In the genomic region with DNA sequence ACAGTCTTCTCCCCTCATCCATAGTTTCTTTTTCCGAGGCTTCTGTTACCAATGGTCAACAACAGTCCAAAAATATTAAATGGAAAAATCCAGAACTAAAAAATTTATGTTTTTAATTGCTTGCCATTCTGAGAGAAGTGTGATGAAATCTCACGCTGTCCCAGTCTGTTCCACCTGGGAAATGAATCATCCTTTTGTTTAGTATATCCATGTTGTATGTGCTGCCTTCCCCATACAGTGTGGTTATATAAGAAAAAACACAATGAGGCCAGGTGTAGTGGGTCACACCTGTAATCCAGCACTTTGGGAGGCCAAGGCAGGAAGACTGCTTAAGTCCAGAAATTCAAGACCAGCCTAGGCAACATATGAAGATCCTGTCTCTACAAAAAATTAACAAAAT, we compare ENCODE assay signal across 27 cellular contexts.
"Had no signal": no experiment of that assay in that cellular context is flagged by ENCODE, and none has a peak within 500 bp of the region (broad histone marks: within the 10 kb centered on the region; RNA-seq: fewer than 3 reads in every experiment).

No MANE protein-coding gene starts in this region.

- DNase-seq: activated CD4-positive, alpha-beta T cell treated with anti-CD3 and anti-CD28 coated beads, Interleukin-2, amount 50 U/mL, for 1 hour; activated CD4-positive, CD25-positive, alpha-beta regulatory T cell treated with anti-CD3 and anti-CD28 coated beads, Interleukin-2, amount 50 U/mL, for 72 hours; activated CD8-positive, alpha-beta T cell treated with anti-CD3 and anti-CD28 coated beads for 36 hours; activated naive CD4-positive, alpha-beta T cell treated with Interleukin-2 at 50 U/mL for 16 hours; activated naive CD8-positive, alpha-beta T cell treated with anti-CD3 and anti-CD28 coated beads for 36 hours; activated T-cell treated with anti-CD3 and anti-CD28 coated beads for 4 hours; activated T-cell treated with anti-CD3 and anti-CD28 coated beads, Interleukin-2, amount 50 U/mL, for 72 hours; adrenal gland; brain microvascular endothelial cell; central memory CD4-positive, alpha-beta T cell; endodermal cell; foreskin melanocyte; left ventricle myocardium superior; stimulated activated CD4-positive, alpha-beta T cell treated with anti-CD3 and anti-CD28 coated beads, Interleukin-12 subunit alpha, Interleukin-12 subunit beta, amount 100 ng/mL, for 4 hours; stimulated activated CD4-positive, alpha-beta T cell treated with anti-CD3 and anti-CD28 coated beads, Interleukin-4, amount 100 ng/mL, for 1 hour; stimulated activated naive CD8-positive, alpha-beta T cell treated with anti-CD3 and anti-CD28 coated beads, Interleukin-15, Interleukin-2, amounts not matched to agents 100 U/mL and 50 U/mL, for 24 hours; SW 1271; T-helper 17 cell; T1000; testis; transverse colon had no signal

- H3K27ac Mint-ChIP-seq: activated CD8-positive, alpha-beta T cell treated with anti-CD3 and anti-CD28 coated beads for 36 hours; activated naive CD8-positive, alpha-beta T cell treated with anti-CD3 and anti-CD28 coated beads for 36 hours; activated T-cell treated with anti-CD3 and anti-CD28 coated beads, Interleukin-2, amount 50 U/mL, for 72 hours; endodermal cell; T-helper 17 cell had no signal

- H3K36me3 Mint-ChIP-seq: activated naive CD8-positive, alpha-beta T cell treated with anti-CD3 and anti-CD28 coated beads for 36 hours had no signal

- H3K27me3 ChIP-seq: adrenal gland, brain microvascular endothelial cell, testis had no signal

- H3K36me3 ChIP-seq: adrenal gland, brain microvascular endothelial cell, neutrophil, transverse colon had no signal

- FAIRE-seq: astrocyte, islet of Langerhans had no signal

- ATAC-seq: activated CD8-positive, alpha-beta T cell treated with anti-CD3 and anti-CD28 coated beads for 36 hours; activated T-cell treated with anti-CD3 and anti-CD28 coated beads, Interleukin-2, amount 50 U/mL, for 72 hours; left ventricle myocardium superior; sciatic nerve; stimulated activated naive CD8-positive, alpha-beta T cell treated with anti-CD3 and anti-CD28 coated beads, Interleukin-15, Interleukin-2, amounts not matched to agents 100 U/mL and 50 U/mL, for 24 hours; T-helper 17 cell had no signal

- H3K4me1 ChIP-seq: adrenal gland, testis had no signal

- H3K9me3 Mint-ChIP-seq: activated CD8-positive, alpha-beta T cell treated with anti-CD3 and anti-CD28 coated beads for 36 hours; activated naive CD8-positive, alpha-beta T cell treated with anti-CD3 and anti-CD28 coated beads for 36 hours; activated T-cell treated with anti-CD3 and anti-CD28 coated beads, Interleukin-2, amount 50 U/mL, for 72 hours; endodermal cell; nephron had no signal

- H3K4me3 ChIP-seq: adrenal gland, skin epidermis, testis, transverse colon had no signal

- H3K9me3 ChIP-seq: adrenal gland, neutrophil, testis, transverse colon had no signal

- H3K4me3 Mint-ChIP-seq: activated CD8-positive, alpha-beta T cell treated with anti-CD3 and anti-CD28 coated beads for 36 hours; activated naive CD8-positive, alpha-beta T cell treated with anti-CD3 and anti-CD28 coated beads for 36 hours; activated T-cell treated with anti-CD3 and anti-CD28 coated beads, Interleukin-2, amount 50 U/mL, for 72 hours; endodermal cell; nephron; T-helper 17 cell had no signal

- H3K27ac ChIP-seq: adrenal gland, brain microvascular endothelial cell, neutrophil, testis, transverse colon had no signal
